1 cellular context compared by ENCODE assay signal in the genomic region with DNA sequence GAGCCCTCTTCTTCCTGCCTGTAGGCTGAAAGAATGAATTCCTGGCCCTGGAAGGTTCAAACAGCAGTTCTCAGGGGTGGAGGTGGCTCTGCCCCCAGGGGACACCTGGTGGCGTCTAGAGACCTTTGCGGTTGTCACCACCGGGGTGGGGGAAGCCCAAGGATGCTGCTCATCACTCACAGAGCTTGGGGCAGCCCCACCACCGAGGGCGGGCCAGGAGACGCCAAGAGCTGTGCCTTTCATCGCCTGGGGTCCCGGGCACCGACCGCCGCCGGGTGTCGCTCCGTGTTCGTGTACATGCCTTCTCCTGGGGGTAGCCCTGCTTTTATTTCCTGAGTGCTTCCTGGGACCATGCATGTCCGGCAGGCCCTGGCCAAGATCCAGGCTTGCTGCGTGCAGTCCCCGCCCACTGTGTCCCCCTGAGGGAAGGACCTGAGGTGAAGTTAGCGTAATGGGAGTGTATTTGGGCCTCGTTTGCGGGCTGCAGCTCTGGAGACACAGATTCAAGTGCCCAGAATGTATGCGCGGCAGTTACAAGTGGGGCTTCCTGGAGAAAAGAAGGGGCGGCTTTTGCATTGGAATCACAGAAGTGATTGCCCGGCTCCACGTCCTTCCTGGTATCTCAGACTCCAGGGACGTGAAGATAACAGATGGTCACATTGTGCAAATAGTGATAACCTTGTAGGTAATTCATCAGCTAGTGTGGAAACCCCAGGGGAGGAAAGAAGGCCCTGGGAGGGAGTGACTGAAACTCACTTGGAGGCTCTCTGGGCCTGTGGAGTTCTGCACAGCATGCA.
A peak's percentile ranks its signal among the peaks of the same experiment; 100 is the strongest.
TF ChIP-seq lines count a peak whose summit lies in the region.

No MANE protein-coding gene starts in this region.

TF ChIP-seq in HepG2, 621 proteins besides CTCF, POLR2A, EP300 and RAD21 (continued from another document and continues in another):
- TF ChIP-seq ZNF235 (CRISPR knock-in tag; IDR thresholded peaks at IDR 0.05; ENCODE audit: borderline replicate concordance) (0 out of 2 replicates have a peak, but pooled peaks have one; percentile 23), BCL6 (CRISPR knock-in tag; IDR thresholded peaks at IDR 0.05) (0 out of 2 replicates have a peak, but pooled peaks have one; percentile 3), TRIM24 (CRISPR knock-in tag; IDR thresholded peaks at IDR 0.05) (no peak), MYC (CRISPR knock-in tag; IDR thresholded peaks at IDR 0.05; ENCODE audit: borderline replicate concordance) (peak; percentile 58; the same call in 1 of the 2 replicates), ZMAT3 (CRISPR knock-in tag; conservative IDR thresholded peaks at IDR 0.05) (no peak), REL (CRISPR knock-in tag; conservative IDR thresholded peaks at IDR 0.05) (no peak), ZNF317 (CRISPR knock-in tag; IDR thresholded peaks at IDR 0.05) (0 out of 2 replicates have a peak, but pooled peaks have one; percentile 52), GATAD1 (CRISPR knock-in tag; IDR thresholded peaks at IDR 0.05) (no peak; the same call in 1 of the 2 replicates), SMC3 (IDR thresholded peaks at IDR 0.05; ENCODE audit: low read length) (peak; percentile 16; the same call in 1 of the 2 replicates), ZNF7 (CRISPR knock-in tag; IDR thresholded peaks at IDR 0.05) (no peak), ZNF552 (CRISPR knock-in tag; IDR thresholded peaks at IDR 0.05; ENCODE audit: borderline replicate concordance) (no peak), ZFP62 (CRISPR knock-in tag; IDR thresholded peaks at IDR 0.05) (no peak), GLI4 (CRISPR knock-in tag; IDR thresholded peaks at IDR 0.05; ENCODE audit: borderline replicate concordance) (no peak), RNF2 (conservative IDR thresholded peaks at IDR 0.05; ENCODE audit: low read depth) (no peak), TSC22D2 (CRISPR knock-in tag; IDR thresholded peaks at IDR 0.05; ENCODE audit: borderline replicate concordance) (no peak), KMT2A (CRISPR knock-in tag; IDR thresholded peaks at IDR 0.05) (no peak; the same call in 1 of the 2 replicates), HNRNPL (IDR thresholded peaks at IDR 0.05; ENCODE audit: low read depth, low read length) (peak; percentile 31; the same call in 1 of the 2 replicates), TBX2 (CRISPR knock-in tag; IDR thresholded peaks at IDR 0.05; ENCODE audit: borderline replicate concordance) (no peak), SIX1 (CRISPR knock-in tag; IDR thresholded peaks at IDR 0.05; ENCODE audit: borderline replicate concordance) (no peak), ZNF572 (CRISPR knock-in tag; IDR thresholded peaks at IDR 0.05) (no peak), ZNF468 (CRISPR knock-in tag; IDR thresholded peaks at IDR 0.05) (no peak), ZBTB20 (CRISPR knock-in tag; IDR thresholded peaks at IDR 0.05; ENCODE audit: borderline replicate concordance, low read depth) (no peak), SMARCE1 (IDR thresholded peaks at IDR 0.05; ENCODE audit: borderline replicate concordance) (no peak), MBNL3 (CRISPR knock-in tag; conservative IDR thresholded peaks at IDR 0.05) (no peak), NPAS2 (CRISPR knock-in tag; IDR thresholded peaks at IDR 0.05; ENCODE audit: borderline replicate concordance) (no peak), KLF16 (CRISPR knock-in tag; IDR thresholded peaks at IDR 0.05) (0 out of 4 replicates have a peak, but pooled peaks of 1 of the 2 experiments have one; percentile 42), ZNF484 (CRISPR knock-in tag; IDR thresholded peaks at IDR 0.05; ENCODE audit: borderline replicate concordance, low read depth) (no peak)
- TF ChIP-seq, protein P1, sequence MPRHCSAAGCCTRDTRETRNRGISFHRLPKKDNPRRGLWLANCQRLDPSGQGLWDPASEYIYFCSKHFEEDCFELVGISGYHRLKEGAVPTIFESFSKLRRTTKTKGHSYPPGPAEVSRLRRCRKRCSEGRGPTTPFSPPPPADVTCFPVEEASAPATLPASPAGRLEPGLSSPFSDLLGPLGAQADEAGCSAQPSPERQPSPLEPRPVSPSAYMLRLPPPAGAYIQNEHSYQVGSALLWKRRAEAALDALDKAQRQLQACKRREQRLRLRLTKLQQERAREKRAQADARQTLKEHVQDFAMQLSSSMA (CRISPR knock-in tag; IDR thresholded peaks at IDR 0.05): no peak
- TF ChIP-seq, protein P2, sequence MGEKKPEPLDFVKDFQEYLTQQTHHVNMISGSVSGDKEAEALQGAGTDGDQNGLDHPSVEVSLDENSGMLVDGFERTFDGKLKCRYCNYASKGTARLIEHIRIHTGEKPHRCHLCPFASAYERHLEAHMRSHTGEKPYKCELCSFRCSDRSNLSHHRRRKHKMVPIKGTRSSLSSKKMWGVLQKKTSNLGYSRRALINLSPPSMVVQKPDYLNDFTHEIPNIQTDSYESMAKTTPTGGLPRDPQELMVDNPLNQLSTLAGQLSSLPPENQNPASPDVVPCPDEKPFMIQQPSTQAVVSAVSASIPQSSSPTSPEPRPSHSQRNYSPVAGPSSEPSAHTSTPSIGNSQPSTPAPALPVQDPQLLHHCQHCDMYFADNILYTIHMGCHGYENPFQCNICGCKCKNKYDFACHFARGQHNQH (CRISPR knock-in tag; IDR thresholded peaks at IDR 0.05): peak; percentile 34; the same call in 1 of the 2 replicates
- TF ChIP-seq, protein P3, sequence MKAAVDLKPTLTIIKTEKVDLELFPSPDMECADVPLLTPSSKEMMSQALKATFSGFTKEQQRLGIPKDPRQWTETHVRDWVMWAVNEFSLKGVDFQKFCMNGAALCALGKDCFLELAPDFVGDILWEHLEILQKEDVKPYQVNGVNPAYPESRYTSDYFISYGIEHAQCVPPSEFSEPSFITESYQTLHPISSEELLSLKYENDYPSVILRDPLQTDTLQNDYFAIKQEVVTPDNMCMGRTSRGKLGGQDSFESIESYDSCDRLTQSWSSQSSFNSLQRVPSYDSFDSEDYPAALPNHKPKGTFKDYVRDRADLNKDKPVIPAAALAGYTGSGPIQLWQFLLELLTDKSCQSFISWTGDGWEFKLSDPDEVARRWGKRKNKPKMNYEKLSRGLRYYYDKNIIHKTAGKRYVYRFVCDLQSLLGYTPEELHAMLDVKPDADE (CRISPR knock-in tag; IDR thresholded peaks at IDR 0.05): no peak
- TF ChIP-seq, protein P4, sequence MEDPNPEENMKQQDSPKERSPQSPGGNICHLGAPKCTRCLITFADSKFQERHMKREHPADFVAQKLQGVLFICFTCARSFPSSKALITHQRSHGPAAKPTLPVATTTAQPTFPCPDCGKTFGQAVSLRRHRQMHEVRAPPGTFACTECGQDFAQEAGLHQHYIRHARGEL (CRISPR knock-in tag; IDR thresholded peaks at IDR 0.05): 0 out of 2 replicates have a peak, but pooled peaks have one; percentile 76
- TF ChIP-seq, protein P5, sequence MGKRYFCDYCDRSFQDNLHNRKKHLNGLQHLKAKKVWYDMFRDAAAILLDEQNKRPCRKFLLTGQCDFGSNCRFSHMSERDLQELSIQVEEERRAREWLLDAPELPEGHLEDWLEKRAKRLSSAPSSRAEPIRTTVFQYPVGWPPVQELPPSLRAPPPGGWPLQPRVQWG (CRISPR knock-in tag; IDR thresholded peaks at IDR 0.05; ENCODE audit: borderline replicate concordance, low read depth): no peak
- TF ChIP-seq, protein P6, sequence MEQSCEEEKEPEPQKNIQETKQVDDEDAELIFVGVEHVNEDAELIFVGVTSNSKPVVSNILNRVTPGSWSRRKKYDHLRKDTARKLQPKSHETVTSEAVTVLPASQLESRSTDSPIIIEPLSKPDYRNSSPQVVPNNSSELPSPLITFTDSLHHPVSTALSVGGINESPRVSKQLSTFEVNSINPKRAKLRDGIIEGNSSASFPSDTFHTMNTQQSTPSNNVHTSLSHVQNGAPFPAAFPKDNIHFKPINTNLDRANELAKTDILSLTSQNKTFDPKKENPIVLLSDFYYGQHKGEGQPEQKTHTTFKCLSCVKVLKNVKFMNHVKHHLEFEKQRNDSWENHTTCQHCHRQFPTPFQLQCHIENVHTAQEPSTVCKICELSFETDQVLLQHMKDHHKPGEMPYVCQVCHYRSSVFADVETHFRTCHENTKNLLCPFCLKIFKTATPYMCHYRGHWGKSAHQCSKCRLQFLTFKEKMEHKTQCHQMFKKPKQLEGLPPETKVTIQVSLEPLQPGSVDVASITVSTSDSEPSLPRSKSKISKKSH (CRISPR knock-in tag; IDR thresholded peaks at IDR 0.05; ENCODE audit: borderline replicate concordance): no peak
- TF ChIP-seq, protein P7, sequence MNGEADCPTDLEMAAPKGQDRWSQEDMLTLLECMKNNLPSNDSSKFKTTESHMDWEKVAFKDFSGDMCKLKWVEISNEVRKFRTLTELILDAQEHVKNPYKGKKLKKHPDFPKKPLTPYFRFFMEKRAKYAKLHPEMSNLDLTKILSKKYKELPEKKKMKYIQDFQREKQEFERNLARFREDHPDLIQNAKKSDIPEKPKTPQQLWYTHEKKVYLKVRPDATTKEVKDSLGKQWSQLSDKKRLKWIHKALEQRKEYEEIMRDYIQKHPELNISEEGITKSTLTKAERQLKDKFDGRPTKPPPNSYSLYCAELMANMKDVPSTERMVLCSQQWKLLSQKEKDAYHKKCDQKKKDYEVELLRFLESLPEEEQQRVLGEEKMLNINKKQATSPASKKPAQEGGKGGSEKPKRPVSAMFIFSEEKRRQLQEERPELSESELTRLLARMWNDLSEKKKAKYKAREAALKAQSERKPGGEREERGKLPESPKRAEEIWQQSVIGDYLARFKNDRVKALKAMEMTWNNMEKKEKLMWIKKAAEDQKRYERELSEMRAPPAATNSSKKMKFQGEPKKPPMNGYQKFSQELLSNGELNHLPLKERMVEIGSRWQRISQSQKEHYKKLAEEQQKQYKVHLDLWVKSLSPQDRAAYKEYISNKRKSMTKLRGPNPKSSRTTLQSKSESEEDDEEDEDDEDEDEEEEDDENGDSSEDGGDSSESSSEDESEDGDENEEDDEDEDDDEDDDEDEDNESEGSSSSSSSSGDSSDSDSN (CRISPR knock-in tag; IDR thresholded peaks at IDR 0.05): peak; percentile 66
- TF ChIP-seq, protein P8, sequence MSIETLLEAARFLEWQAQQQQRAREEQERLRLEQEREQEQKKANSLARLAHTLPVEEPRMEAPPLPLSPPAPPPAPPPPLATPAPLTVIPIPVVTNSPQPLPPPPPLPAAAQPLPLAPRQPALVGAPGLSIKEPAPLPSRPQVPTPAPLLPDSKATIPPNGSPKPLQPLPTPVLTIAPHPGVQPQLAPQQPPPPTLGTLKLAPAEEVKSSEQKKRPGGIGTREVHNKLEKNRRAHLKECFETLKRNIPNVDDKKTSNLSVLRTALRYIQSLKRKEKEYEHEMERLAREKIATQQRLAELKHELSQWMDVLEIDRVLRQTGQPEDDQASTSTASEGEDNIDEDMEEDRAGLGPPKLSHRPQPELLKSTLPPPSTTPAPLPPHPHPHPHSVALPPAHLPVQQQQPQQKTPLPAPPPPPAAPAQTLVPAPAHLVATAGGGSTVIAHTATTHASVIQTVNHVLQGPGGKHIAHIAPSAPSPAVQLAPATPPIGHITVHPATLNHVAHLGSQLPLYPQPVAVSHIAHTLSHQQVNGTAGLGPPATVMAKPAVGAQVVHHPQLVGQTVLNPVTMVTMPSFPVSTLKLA (IDR thresholded peaks at IDR 0.05): 0 out of 2 replicates have a peak, but pooled peaks have one; percentile 7
- TF ChIP-seq, protein P9, sequence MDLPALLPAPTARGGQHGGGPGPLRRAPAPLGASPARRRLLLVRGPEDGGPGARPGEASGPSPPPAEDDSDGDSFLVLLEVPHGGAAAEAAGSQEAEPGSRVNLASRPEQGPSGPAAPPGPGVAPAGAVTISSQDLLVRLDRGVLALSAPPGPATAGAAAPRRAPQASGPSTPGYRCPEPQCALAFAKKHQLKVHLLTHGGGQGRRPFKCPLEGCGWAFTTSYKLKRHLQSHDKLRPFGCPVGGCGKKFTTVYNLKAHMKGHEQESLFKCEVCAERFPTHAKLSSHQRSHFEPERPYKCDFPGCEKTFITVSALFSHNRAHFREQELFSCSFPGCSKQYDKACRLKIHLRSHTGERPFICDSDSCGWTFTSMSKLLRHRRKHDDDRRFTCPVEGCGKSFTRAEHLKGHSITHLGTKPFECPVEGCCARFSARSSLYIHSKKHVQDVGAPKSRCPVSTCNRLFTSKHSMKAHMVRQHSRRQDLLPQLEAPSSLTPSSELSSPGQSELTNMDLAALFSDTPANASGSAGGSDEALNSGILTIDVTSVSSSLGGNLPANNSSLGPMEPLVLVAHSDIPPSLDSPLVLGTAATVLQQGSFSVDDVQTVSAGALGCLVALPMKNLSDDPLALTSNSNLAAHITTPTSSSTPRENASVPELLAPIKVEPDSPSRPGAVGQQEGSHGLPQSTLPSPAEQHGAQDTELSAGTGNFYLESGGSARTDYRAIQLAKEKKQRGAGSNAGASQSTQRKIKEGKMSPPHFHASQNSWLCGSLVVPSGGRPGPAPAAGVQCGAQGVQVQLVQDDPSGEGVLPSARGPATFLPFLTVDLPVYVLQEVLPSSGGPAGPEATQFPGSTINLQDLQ (CRISPR knock-in tag; IDR thresholded peaks at IDR 0.05): no peak
- TF ChIP-seq, protein P10, sequence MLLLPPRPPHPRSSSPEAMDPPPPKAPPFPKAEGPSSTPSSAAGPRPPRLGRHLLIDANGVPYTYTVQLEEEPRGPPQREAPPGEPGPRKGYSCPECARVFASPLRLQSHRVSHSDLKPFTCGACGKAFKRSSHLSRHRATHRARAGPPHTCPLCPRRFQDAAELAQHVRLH (CRISPR knock-in tag; IDR thresholded peaks at IDR 0.05; ENCODE audit: borderline replicate concordance, low read depth): peak; percentile 65; the same call in 1 of the 2 replicates
- TF ChIP-seq, protein P11, sequence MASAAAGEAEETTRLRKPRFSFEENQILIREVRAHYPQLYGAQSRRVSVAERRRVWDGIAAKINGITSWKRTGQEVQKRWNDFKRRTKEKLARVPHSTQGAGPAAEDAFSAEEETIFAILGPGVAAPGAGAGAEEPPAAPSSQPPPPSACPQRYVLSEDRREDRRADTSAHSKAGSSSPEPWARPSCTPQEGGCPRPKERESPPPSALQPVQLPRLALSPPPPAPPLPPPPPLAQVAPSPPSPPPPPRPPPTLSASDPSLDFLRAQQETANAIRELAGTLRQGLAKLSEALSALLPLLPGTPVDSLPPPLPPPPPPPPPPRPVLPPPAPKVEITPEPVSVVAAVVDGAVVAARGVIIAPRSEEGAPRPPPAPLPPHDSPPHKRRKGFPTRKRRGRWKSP (CRISPR knock-in tag; IDR thresholded peaks at IDR 0.05): no peak
- TF ChIP-seq, protein P12, sequence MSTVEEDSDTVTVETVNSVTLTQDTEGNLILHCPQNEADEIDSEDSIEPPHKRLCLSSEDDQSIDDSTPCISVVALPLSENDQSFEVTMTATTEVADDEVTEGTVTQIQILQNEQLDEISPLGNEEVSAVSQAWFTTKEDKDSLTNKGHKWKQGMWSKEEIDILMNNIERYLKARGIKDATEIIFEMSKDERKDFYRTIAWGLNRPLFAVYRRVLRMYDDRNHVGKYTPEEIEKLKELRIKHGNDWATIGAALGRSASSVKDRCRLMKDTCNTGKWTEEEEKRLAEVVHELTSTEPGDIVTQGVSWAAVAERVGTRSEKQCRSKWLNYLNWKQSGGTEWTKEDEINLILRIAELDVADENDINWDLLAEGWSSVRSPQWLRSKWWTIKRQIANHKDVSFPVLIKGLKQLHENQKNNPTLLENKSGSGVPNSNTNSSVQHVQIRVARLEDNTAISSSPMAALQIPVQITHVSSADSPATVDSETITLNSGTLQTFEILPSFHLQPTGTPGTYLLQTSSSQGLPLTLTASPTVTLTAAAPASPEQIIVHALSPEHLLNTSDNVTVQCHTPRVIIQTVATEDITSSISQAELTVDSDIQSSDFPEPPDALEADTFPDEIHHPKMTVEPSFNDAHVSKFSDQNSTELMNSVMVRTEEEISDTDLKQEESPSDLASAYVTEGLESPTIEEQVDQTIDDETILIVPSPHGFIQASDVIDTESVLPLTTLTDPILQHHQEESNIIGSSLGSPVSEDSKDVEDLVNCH (CRISPR knock-in tag; IDR thresholded peaks at IDR 0.05): no peak
